8 cellular contexts compared by ENCODE assay signal in the genomic region with DNA sequence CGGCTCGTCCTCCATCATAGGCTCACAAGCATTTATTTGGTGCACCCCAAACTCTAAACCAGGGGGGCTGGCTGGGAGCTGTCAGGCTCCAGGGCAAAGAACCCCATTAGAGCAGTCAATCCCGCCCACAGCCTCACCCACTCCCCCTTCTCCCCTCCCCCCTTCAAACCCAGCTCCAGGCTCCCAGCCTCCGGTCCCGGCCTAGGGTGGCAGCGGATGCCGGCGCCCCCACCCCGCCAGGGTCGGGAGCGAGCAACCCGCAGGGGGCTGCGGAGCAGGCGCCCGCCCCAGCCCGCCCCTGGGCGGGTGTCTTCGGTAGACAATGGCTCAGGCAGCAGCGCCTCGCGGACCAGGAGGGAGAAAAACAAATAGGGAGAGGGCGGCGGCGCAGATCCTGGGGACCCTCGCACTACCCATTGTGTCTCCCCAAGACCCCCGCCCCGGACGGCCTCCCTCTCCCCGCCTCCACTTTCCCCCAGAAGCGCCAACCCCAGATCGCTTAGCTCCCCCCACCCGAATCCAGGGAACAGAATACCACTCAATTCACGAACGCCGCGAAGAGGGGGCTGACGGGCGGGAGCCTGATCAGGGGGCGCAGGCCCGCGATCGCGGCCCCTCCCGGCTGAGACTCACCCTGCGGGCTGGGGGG. TPM values are rescaled to one million over a fixed set of nuclear protein-coding genes. Genes with fewer than 3 reads are reported as not detected.
DNase-seq lines count a peak whose midpoint lies in the region; ATAC-seq and TF ChIP-seq lines count a peak whose summit lies in the region.

No MANE protein-coding gene starts in this region.

- 0 to 1% methylated on average over 45 of the region's 45 CpGs for WGBS in ectodermal cell, 2 experiments

- H3K4me1 ChIP-seq in ectodermal cell (ENCODE audit: control insufficient read depth, insufficient read depth, low read length), result peaks cover 26% of the 10 kb centered on the region
- peaks cover 0 to 29% of the 10 kb centered on the region in 2 donors for H3K4me1 ChIP-seq in muscle layer of duodenum (ENCODE audit: control insufficient read depth in 1 of 2, insufficient read depth in 2 of 2, low read length in 2 of 2)

- no peaks in the 10 kb centered on the region for H3K9me3 ChIP-seq in ectodermal cell (ENCODE audit: control insufficient read depth, low read length)
- no peaks in the 10 kb centered on the region for H3K9me3 ChIP-seq in muscle layer of duodenum (ENCODE audit: control insufficient read depth in 1 of 2, low read length in 2 of 2)

- H3K27ac ChIP-seq in ectodermal cell (ENCODE audit: insufficient read depth, low read depth, low read length, poor library complexity, severe bottlenecking) (no peak overlapping the region), muscle layer of duodenum (ENCODE audit: low read length) (no peak overlapping the region)

- peaks cover 5% of the 10 kb centered on the region for H3K36me3 ChIP-seq in ectodermal cell (ENCODE audit: control insufficient read depth, insufficient read depth, low read length)
- H3K36me3 ChIP-seq in muscle layer of duodenum (ENCODE audit: control insufficient read depth in 1 of 2, insufficient read depth in 2 of 2, low read length in 2 of 2), result no peaks in the 10 kb centered on the region

- ATAC-seq in HG03175 (IDR thresholded peaks at IDR 0.05; ENCODE audit: unreplicated experiment) (no peak), HG02763 (IDR thresholded peaks at IDR 0.05; ENCODE audit: unreplicated experiment) (no peak), HG03457 (IDR thresholded peaks at IDR 0.05; ENCODE audit: unreplicated experiment) (no peak)

- H3K27me3 ChIP-seq in ectodermal cell (ENCODE audit: control insufficient read depth, insufficient read depth, low read length, poor library complexity, severe bottlenecking) (peaks cover 15% of the 10 kb centered on the region), muscle layer of duodenum (ENCODE audit: low read depth, low read length) (peaks cover 11% of the 10 kb centered on the region)

- DNase-seq in activated CD8-positive, alpha-beta memory T cell treated with anti-CD3 and anti-CD28 coated beads for 24 hours, result peak; percentile 78
- DNase-seq in activated CD8-positive, alpha-beta memory T cell treated with anti-CD3 and anti-CD28 coated beads, Interleukin-2, amount 50 U/mL, for 4 hours, result no peak

- H3K4me3 ChIP-seq in ectodermal cell (ENCODE audit: insufficient read depth, low read depth, low read length) (peak overlapping the region; percentile 93), muscle layer of duodenum (ENCODE audit: low read depth in 1 of 2, low read length in 2 of 2) (peak overlapping the region; percentile 42 to 68)

TF ChIP-seq in PFSK-1, 5 proteins besides CTCF, POLR2A, EP300 and RAD21:
- no peak for TF ChIP-seq REST (IDR thresholded peaks at IDR 0.05; ENCODE audit: insufficient read depth in 1 of 2, low read depth in 2 of 2, low read length in 2 of 2)
- TF ChIP-seq POLR2AphosphoS5 (IDR thresholded peaks at IDR 0.05; ENCODE audit: low read depth, low read length), result no peak
- TF ChIP-seq FOXP2 (optimal IDR thresholded peaks at IDR 0.05; ENCODE audit: borderline replicate concordance, extremely low read depth, extremely low read length, insufficient read depth), result no peak
- no peak for TF ChIP-seq SIN3A (IDR thresholded peaks at IDR 0.05; ENCODE audit: borderline replicate concordance, insufficient read depth, low read length)
- TF ChIP-seq TAF1 (IDR thresholded peaks at IDR 0.05; ENCODE audit: borderline replicate concordance, insufficient read depth, low read length), result peak; percentile 31; the same call in 1 of the 2 replicates
TF ChIP-seq in PFSK-1: peak in this region for 1.

RNA-seq across cellular contexts. Expression of gene FAM171A2, which starts 0.6 kb away (rescaled TPM):
- polyA plus RNA-seq in PFSK-1 (2012; ENCODE audit: insufficient read length, low read depth), result 27.6 TPM
- 49.5 TPM for polyA plus RNA-seq in ectodermal cell (2013, experiment 1 of 4)
- 54.2 TPM for polyA plus RNA-seq in ectodermal cell (2013, experiment 2 of 4)
- 53.0 TPM for polyA plus RNA-seq in ectodermal cell (2013, experiment 3 of 4)
- polyA plus RNA-seq in ectodermal cell (2013, experiment 4 of 4), result 52.8 TPM

RNA-seq across cellular contexts. Expression of gene GRN, which starts 18.0 kb away (rescaled TPM):
- 1,355 TPM for polyA plus RNA-seq in PFSK-1 (2012; ENCODE audit: insufficient read length, low read depth)
- polyA plus RNA-seq in ectodermal cell (2013, experiment 1 of 4), result 108 TPM
- polyA plus RNA-seq in ectodermal cell (2013, experiment 2 of 4), result 105 TPM
- polyA plus RNA-seq in ectodermal cell (2013, experiment 3 of 4), result 89.6 TPM
- 106 TPM for polyA plus RNA-seq in ectodermal cell (2013, experiment 4 of 4)

RNA-seq across cellular contexts. Expression of gene ITGA2B, which starts 26.4 kb away (rescaled TPM):
- 4.0 TPM for polyA plus RNA-seq in PFSK-1 (2012; ENCODE audit: insufficient read length, low read depth)
- 10.9 TPM for polyA plus RNA-seq in ectodermal cell (2013, experiment 1 of 4)
- polyA plus RNA-seq in ectodermal cell (2013, experiment 2 of 4), result 10.4 TPM
- 12.2 TPM for polyA plus RNA-seq in ectodermal cell (2013, experiment 3 of 4)
- polyA plus RNA-seq in ectodermal cell (2013, experiment 4 of 4), result 15.6 TPM

RNA-seq across cellular contexts. Expression of gene SLC25A39, which starts 38.5 kb away (rescaled TPM):
- 356 TPM for polyA plus RNA-seq in PFSK-1 (2012; ENCODE audit: insufficient read length, low read depth)
- polyA plus RNA-seq in ectodermal cell (2013, experiment 1 of 4), result 112 TPM
- 108 TPM for polyA plus RNA-seq in ectodermal cell (2013, experiment 2 of 4)
- 88.7 TPM for polyA plus RNA-seq in ectodermal cell (2013, experiment 3 of 4)
- polyA plus RNA-seq in ectodermal cell (2013, experiment 4 of 4), result 94.4 TPM

RNA-seq across cellular contexts. Expression of gene RUNDC3A, which starts 54.7 kb away (rescaled TPM):
- polyA plus RNA-seq in PFSK-1 (2012; ENCODE audit: insufficient read length, low read depth), result 1.4 TPM
- 1.4 TPM for polyA plus RNA-seq in ectodermal cell (2013, experiment 1 of 4)
- polyA plus RNA-seq in ectodermal cell (2013, experiment 2 of 4), result 1.8 TPM
- polyA plus RNA-seq in ectodermal cell (2013, experiment 3 of 4), result 2.2 TPM
- 1.5 TPM for polyA plus RNA-seq in ectodermal cell (2013, experiment 4 of 4)
